Comparison of ENCODE assay signal across 19 cellular contexts in genomic region chr4:44674471-44674870, GRCh38. TPM values are rescaled to one million over a fixed set of nuclear protein-coding genes. Genes with fewer than 3 reads are reported as not detected.
A peak's percentile ranks its signal among the peaks of the same experiment; 100 is the strongest.
DNase-seq lines count a peak whose midpoint lies in the region; ATAC-seq and TF ChIP-seq lines count a peak whose summit lies in the region.
"Had no signal": no experiment of that assay in that cellular context is flagged by ENCODE, and none has a peak within 500 bp of the region (broad histone marks: within the 10 kb centered on the region; RNA-seq: fewer than 3 reads in every experiment).

No MANE protein-coding gene starts in this region.

- H3K9ac ChIP-seq in GM23248: no peak overlapping the region

- H3K27me3 ChIP-seq in GM23248 (replicated peaks; ENCODE audit: insufficient read depth): no peaks in the 10 kb centered on the region
- H3K27me3 ChIP-seq in Caco-2 (replicated peaks; ENCODE audit: control insufficient read depth, insufficient read depth, low read length): no peaks in the 10 kb centered on the region
- no peaks in the 10 kb centered on the region for H3K27me3 ChIP-seq in adrenal gland
- H3K27me3 ChIP-seq: right atrium auricular region had no signal

- H3K36me3 ChIP-seq in GM23248 (ENCODE audit: low read depth) (no peaks in the 10 kb centered on the region), Caco-2 (ENCODE audit: control insufficient read depth, insufficient read depth, low read length) (no peaks in the 10 kb centered on the region), adrenal gland (replicated peaks in 1 of 2) (no peaks in the 10 kb centered on the region)
- H3K36me3 ChIP-seq: right atrium auricular region had no signal

- H3K4me3 ChIP-seq in GM23248 (no peak overlapping the region), fibroblast of mammary gland (ENCODE audit: control insufficient read depth, low read depth, low read length) (no peak overlapping the region), Caco-2 (ENCODE audit: low read depth, low read length) (no peak overlapping the region), adrenal gland (no peak overlapping the region)
- H3K4me3 ChIP-seq: right atrium auricular region had no signal

- no peaks in the 10 kb centered on the region for H3F3A ChIP-seq in GM23248 (ENCODE audit: insufficient read depth)

- H3K4me1 Mint-ChIP-seq in Caco-2 (ENCODE audit: low read depth, unreplicated experiment): no peaks in the 10 kb centered on the region

- DNase-seq in AML-193 (lab: John Stamatoyannopoulos, UW) (peak; percentile 5 to 45), GM23248 (peak; percentile 16), OCI-M1 (lab: John Stamatoyannopoulos, UW) (peak; percentile 77), fibroblast of mammary gland (ENCODE audit: low read depth) (no peak), Caco-2 (no peak), adrenal gland (no peak), HT-29 (ENCODE audit: low spot score) (no peak)
- DNase-seq: Calu3; central memory CD4-positive, alpha-beta T cell; effector CD8-positive, alpha-beta T cell; foreskin melanocyte; NCI-H1092 treated with DMSO at 0.1 percent for 48 hours; NCI-H774 had no signal

- no peaks in the 10 kb centered on the region for H3K9me2 ChIP-seq in GM23248 (ENCODE audit: insufficient read depth)

- in situ Hi-C loops in GM23248 (cut with MboI): no loop called here

- no peak overlapping the region for H2AFZ ChIP-seq in GM23248

- intact Hi-C loops in Caco-2 (cut with micrococcal nuclease; ENCODE audit: unreplicated experiment): no loop called here
- intact Hi-C loops in adrenal gland (cut with DNase I): no loop called here

- CTCF ChIA-PET in Caco-2 (lab: Charles Lee): no interaction called here

- H3K4me2 ChIP-seq in GM23248 (ENCODE audit: unreplicated experiment): no peak overlapping the region

- POLR2A ChIA-PET in Caco-2 (lab: Charles Lee): no interaction called here

- H3K27ac Mint-ChIP-seq in Caco-2 (ENCODE audit: unreplicated experiment): no peak overlapping the region
- H3K27ac Mint-ChIP-seq: activated T-helper 1 cell treated with anti-CD3 and anti-CD28 coated beads, Interleukin-12 subunit alpha, Interleukin-12 subunit beta, Interleukin-2, Interleukin-4 antibody, amounts not matched to agents 30 ng/mL and 10 ng/mL and 1 ng/mL, durations not matched to agents 14 hours and 24 hours and 36 hours had no signal

- no peak for TF ChIP-seq POLR2A in adrenal gland (IDR thresholded peaks at IDR 0.05)

- WGBS in GM23248 (ENCODE audit: low coverage in 1 of 2, low lambda C conversion rate in 2 of 2, missing lambda C conversion rate in 2 of 2), 2 experiments: 81 to 83% methylated on average over 1 of the region's 1 CpG
- WGBS in adrenal gland, 4 donors: 78 to 82% (median 79%) methylated on average over 1 of the region's 1 CpG

- H3K9me3 Mint-ChIP-seq in Caco-2 (ENCODE audit: unreplicated experiment): no peaks in the 10 kb centered on the region
- H3K9me3 Mint-ChIP-seq: activated T-helper 1 cell treated with anti-CD3 and anti-CD28 coated beads, Interleukin-12 subunit alpha, Interleukin-12 subunit beta, Interleukin-2, Interleukin-4 antibody, amounts not matched to agents 30 ng/mL and 10 ng/mL and 1 ng/mL, durations not matched to agents 14 hours and 24 hours and 36 hours had no signal

- no peaks in the 10 kb centered on the region for H3K9me3 ChIP-seq in GM23248 (ENCODE audit: low read depth)
- H3K9me3 ChIP-seq in Caco-2: no peaks in the 10 kb centered on the region
- no peaks in the 10 kb centered on the region for H3K9me3 ChIP-seq in adrenal gland (replicated peaks in 1 of 3)
- H3K9me3 ChIP-seq: right atrium auricular region had no signal

- H3K4me3 Mint-ChIP-seq in Caco-2 (ENCODE audit: unreplicated experiment): no peak overlapping the region
- H3K4me3 Mint-ChIP-seq: activated T-helper 1 cell treated with anti-CD3 and anti-CD28 coated beads, Interleukin-12 subunit alpha, Interleukin-12 subunit beta, Interleukin-2, Interleukin-4 antibody, amounts not matched to agents 30 ng/mL and 10 ng/mL and 1 ng/mL, durations not matched to agents 14 hours and 24 hours and 36 hours had no signal

- no peaks in the 10 kb centered on the region for H4K20me1 ChIP-seq in GM23248 (ENCODE audit: insufficient read depth)

- no peak for ATAC-seq in GM18867 (IDR thresholded peaks at IDR 0.05; ENCODE audit: unreplicated experiment)
- ATAC-seq: Right ventricle myocardium inferior had no signal

- H3K27ac ChIP-seq in GM23248 (no peak overlapping the region), adrenal gland (no peak overlapping the region)
- H3K27ac ChIP-seq: right atrium auricular region had no signal

- H3K27me3 Mint-ChIP-seq in Caco-2 (ENCODE audit: insufficient read depth, unreplicated experiment): peaks cover 11% of the 10 kb centered on the region

- H3K79me2 ChIP-seq in GM23248 (ENCODE audit: insufficient read depth): peaks cover 19% of the 10 kb centered on the region

- no TSS peak for BruUV-seq in Caco-2 (replicated peaks; lab: Mats Ljungman, UMichigan)

- peaks cover 11% of the 10 kb centered on the region for H3K36me3 Mint-ChIP-seq in Caco-2 (ENCODE audit: insufficient read depth, unreplicated experiment)

- TF ChIP-seq CTCF in fibroblast of mammary gland (conservative IDR thresholded peaks at IDR 0.05; ENCODE audit: control insufficient read depth, insufficient read depth, low read depth, low read length) (peak; percentile 2), Caco-2 (IDR thresholded peaks at IDR 0.05; ENCODE audit: insufficient read depth in 1 of 2, low read depth in 1 of 2, low read length in 1 of 2, severe bottlenecking in 1 of 2, unreplicated experiment in 1 of 2) (no peak), adrenal gland (IDR thresholded peaks at IDR 0.05) (no peak)

- H3K4me1 ChIP-seq in GM23248 (ENCODE audit: insufficient read depth) (peaks cover 9% of the 10 kb centered on the region), Caco-2 (no peaks in the 10 kb centered on the region), adrenal gland (replicated peaks in 1 of 2) (peaks cover 7 to 12% of the 10 kb centered on the region in 2 donors)

RNA-seq across cellular contexts. Expression of gene GUF1, which starts 3.7 kb away (rescaled TPM):
- total RNA-seq in GM23248 (2014; rRNA removed; shearing (Covaris generic)): 12.3 and 18.2 TPM in 2 replicates
- polyA plus RNA-seq in GM23248 (2016; fragmentation: Nextera tagmentation; extraction: Ambion mirVana): 12.5 and 12.7 TPM in 2 replicates
- 27.6 and 29.0 TPM in 2 replicates for total RNA-seq in Caco-2 (2022)
- 10 to 100 TPM; 12.9 to 25.5 (median 19.8) TPM for total RNA-seq in adrenal gland
- 10 to 100 TPM; 11.6 to 35.5 (median 12.3) TPM for polyA plus RNA-seq in adrenal gland
- total RNA-seq in HT-29 (2014; rRNA removed; shearing (Covaris generic)): 11.4 and 12.0 TPM in 2 replicates

RNA-seq across cellular contexts. Expression of gene YIPF7, which starts 23.0 kb away (rescaled TPM):
- total RNA-seq in GM23248 (2014; rRNA removed; shearing (Covaris generic)): not detected in 2 replicates
- polyA plus RNA-seq in GM23248 (2016; fragmentation: Nextera tagmentation; extraction: Ambion mirVana) (not detected in 2 replicates), adrenal gland (under 1 TPM in 1 of 3 donors, not detected in 2; 0.07 TPM)
- total RNA-seq in Caco-2 (2022) (not detected in 2 replicates), adrenal gland (not detected)
- not detected in 2 replicates for total RNA-seq in HT-29 (2014; rRNA removed; shearing (Covaris generic))
- total RNA-seq: activated T-helper 1 cell treated with anti-CD3 and anti-CD28 coated beads, Interleukin-12 subunit alpha, Interleukin-12 subunit beta, Interleukin-2, Interleukin-4 antibody, amounts not matched to agents 30 ng/mL and 10 ng/mL and 1 ng/mL, durations not matched to agents 14 hours and 24 hours and 36 hours; mononuclear cell had no signal
- polyA plus RNA-seq: adipose tissue had no signal

RNA-seq across cellular contexts. Expression of gene GNPDA2, which starts 51.9 kb away (rescaled TPM):
- total RNA-seq in GM23248 (2014; rRNA removed; shearing (Covaris generic)): 31.8 and 44.1 TPM in 2 replicates
- 38.0 and 40.7 TPM in 2 replicates for polyA plus RNA-seq in GM23248 (2016; fragmentation: Nextera tagmentation; extraction: Ambion mirVana)
- total RNA-seq in Caco-2 (2022): 4.8 and 5.8 TPM in 2 replicates
- total RNA-seq in adrenal gland: 10 to 100 TPM in 7 of 8 donors, 1 to 10 TPM in 1; 9.3 to 23.8 (median 14.0) TPM
- polyA plus RNA-seq in adrenal gland: 10 to 100 TPM in 2 of 3 donors, 1 to 10 TPM in 1; 10.0 to 31.1 (median 12.7) TPM
- 1.1 and 1.7 TPM in 2 replicates for total RNA-seq in HT-29 (2014; rRNA removed; shearing (Covaris generic))

Comparison
In these comparisons a context has a peak if more than half of its experiments do, and no peak if none do; other contexts are left out.
1. DNase-seq: peak in AML-193 (2 of 2), GM23248 (single experiment) and OCI-M1 (single experiment); none in fibroblast of mammary gland (single experiment), Caco-2 (0 of 2), adrenal gland (0 of 7) and HT-29 (single experiment).